Comparison of ENCODE assay signal across 18 cellular contexts in the genomic region with DNA sequence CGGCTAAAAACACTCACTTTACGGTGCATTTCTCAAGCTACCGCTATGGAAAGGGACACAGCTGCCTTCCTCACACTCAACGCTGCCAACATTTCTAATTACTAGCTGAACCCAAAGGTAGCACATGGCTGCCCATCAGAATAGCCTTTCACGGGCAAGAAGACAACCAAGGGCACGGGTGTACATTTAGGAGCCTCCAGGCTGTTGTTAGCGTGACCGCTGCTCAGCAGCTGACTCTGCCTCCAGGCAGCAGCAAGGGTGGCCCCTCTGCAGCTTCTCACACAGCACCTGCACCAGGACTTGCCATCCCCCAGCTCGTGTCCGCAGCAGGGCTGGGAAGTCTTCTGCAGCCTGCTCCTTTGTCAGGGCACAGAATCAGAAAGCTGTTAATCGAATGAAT.
A peak's percentile ranks its signal among the peaks of the same experiment; 100 is the strongest.
DNase-seq lines count a peak whose midpoint lies in the region; ATAC-seq, FAIRE-seq and TF ChIP-seq lines count a peak whose summit lies in the region.
"Had no signal": no experiment of that assay in that cellular context is flagged by ENCODE, and none has a peak within 500 bp of the region (broad histone marks: within the 10 kb centered on the region; RNA-seq: fewer than 3 reads in every experiment).

No MANE protein-coding gene starts in this region.

- H3K4me1 ChIP-seq in BE2C (peaks cover 33% of the 10 kb centered on the region), kidney (ENCODE audit: control insufficient read depth in 1 of 2, insufficient read depth in 1 of 2, low read depth in 1 of 2, low read length in 2 of 2) (peaks cover 0 to 4% of the 10 kb centered on the region in 2 donors), neural progenitor cell (peaks cover 12% of the 10 kb centered on the region)
- H3K4me1 ChIP-seq: HAP-1 had no signal

- H3K79me2 ChIP-seq in neural progenitor cell (ENCODE audit: low read depth), result no peaks in the 10 kb centered on the region

- H3K9me3 ChIP-seq in BE2C, result no peaks in the 10 kb centered on the region
- no peaks in the 10 kb centered on the region for H3K9me3 ChIP-seq in kidney (ENCODE audit: control insufficient read depth in 1 of 2, low read length in 2 of 2)
- H3K9me3 ChIP-seq in neural progenitor cell (ENCODE audit: low read depth), result no peaks in the 10 kb centered on the region
- H3K9me3 ChIP-seq: HAP-1 had no signal

- H2AFZ ChIP-seq in neural progenitor cell (replicated peaks), result peak overlapping the region; percentile 63

- DNase-seq in BE2C, result peak; percentile 71
- DNase-seq in kidney, result peak; percentile 25
- no peak for DNase-seq in neural progenitor cell (ENCODE audit: low spot score)
- DNase-seq in activated naive CD4-positive, alpha-beta T cell treated with anti-CD3 and anti-CD28 coated beads for 36 hours, result no peak
- no peak for DNase-seq in NCI-H2029 (lab: John Stamatoyannopoulos, UW)
- DNase-seq: CD4-positive, alpha-beta memory T cell; DMS79; GOT3 had no signal

- H3K27me3 ChIP-seq in BE2C, result no peaks in the 10 kb centered on the region
- no peaks in the 10 kb centered on the region for H3K27me3 ChIP-seq in neural progenitor cell

- intact Hi-C loops in kidney (cut with DNase I), result no loop called here
- intact Hi-C loops in activated naive CD4-positive, alpha-beta T cell treated with anti-CD3 and anti-CD28 coated beads for 36 hours (cut with micrococcal nuclease), result no loop called here

- peaks cover 29% of the 10 kb centered on the region for H3K4me1 Mint-ChIP-seq in neural progenitor cell
- no peaks in the 10 kb centered on the region for H3K4me1 Mint-ChIP-seq in activated naive CD4-positive, alpha-beta T cell treated with anti-CD3 and anti-CD28 coated beads for 36 hours (ENCODE audit: low read depth)
- H3K4me1 Mint-ChIP-seq: B cell had no signal

- CTCF ChIA-PET in activated naive CD4-positive, alpha-beta T cell treated with anti-CD3 and anti-CD28 coated beads for 36 hours (lab: Charles Lee), result interaction anchor here (0.6 kb wide), 1 partner anchor 1029 kb away, joined by 3 read pairs; no protein-coding TSS in a partner anchor

- H3K27me3 Mint-ChIP-seq in neural progenitor cell (ENCODE audit: insufficient read depth, low read depth), result peaks cover 4% of the 10 kb centered on the region
- H3K27me3 Mint-ChIP-seq in activated naive CD4-positive, alpha-beta T cell treated with anti-CD3 and anti-CD28 coated beads for 36 hours (ENCODE audit: low read depth), result no peaks in the 10 kb centered on the region
- H3K27me3 Mint-ChIP-seq: CD4-positive, alpha-beta memory T cell had no signal

- H3K36me3 Mint-ChIP-seq in neural progenitor cell, result no peaks in the 10 kb centered on the region
- H3K36me3 Mint-ChIP-seq in activated naive CD4-positive, alpha-beta T cell treated with anti-CD3 and anti-CD28 coated beads for 36 hours (ENCODE audit: low read depth), result peaks cover 1% of the 10 kb centered on the region

- no peaks in the 10 kb centered on the region for H4K20me1 ChIP-seq in neural progenitor cell (ENCODE audit: low read depth)

- no peak for FAIRE-seq in kidney (lab: Jason Lieb, UNC)
- FAIRE-seq: A204.1, GM12878, GM18507 had no signal

- no peaks in the 10 kb centered on the region for H3F3A ChIP-seq in neural progenitor cell (ENCODE audit: low read depth)

- TF ChIP-seq CTCF in BE2C (IDR thresholded peaks at IDR 0.05; ENCODE audit: low read depth, low read length), result no peak
- TF ChIP-seq CTCF in VCaP (conservative IDR thresholded peaks at IDR 0.05), result no peak
- TF ChIP-seq CTCF in kidney (IDR thresholded peaks at IDR 0.05; ENCODE audit: borderline replicate concordance, extremely low read depth, insufficient read depth), result no peak
- no peak for TF ChIP-seq CTCF in neural progenitor cell (IDR thresholded peaks at IDR 0.05)

- H3K9ac ChIP-seq in kidney (ENCODE audit: low read length in 2 of 2) (no peak overlapping the region), neural progenitor cell (no peak overlapping the region)

- no peak overlapping the region for H3K4me3 ChIP-seq in BE2C (ENCODE audit: low read depth, low read length)
- no peak overlapping the region for H3K4me3 ChIP-seq in kidney (ENCODE audit: low read length in 2 of 2)
- no peak overlapping the region for H3K4me3 ChIP-seq in neural progenitor cell
- H3K4me3 ChIP-seq: GM12878, HAP-1 had no signal

- H3K4me2 ChIP-seq in neural progenitor cell, result no peak overlapping the region

- H3K27ac ChIP-seq in VCaP (peak overlapping the region; percentile 42; the same call in 1 of the 2 replicates), kidney (ENCODE audit: low read depth in 2 of 2, low read length in 2 of 2) (no peak overlapping the region), neural progenitor cell (no peak overlapping the region)
- H3K27ac ChIP-seq: C4-2B, HL-60 had no signal

- H3K27ac Mint-ChIP-seq in neural progenitor cell, result peak overlapping the region; percentile 81
- no peak overlapping the region for H3K27ac Mint-ChIP-seq in activated naive CD4-positive, alpha-beta T cell treated with anti-CD3 and anti-CD28 coated beads for 36 hours
- H3K27ac Mint-ChIP-seq: B cell; CD4-positive, alpha-beta memory T cell had no signal

- no peak overlapping the region for H3K4me3 Mint-ChIP-seq in neural progenitor cell
- no peak overlapping the region for H3K4me3 Mint-ChIP-seq in activated naive CD4-positive, alpha-beta T cell treated with anti-CD3 and anti-CD28 coated beads for 36 hours
- H3K4me3 Mint-ChIP-seq: B cell; CD4-positive, alpha-beta memory T cell had no signal

- no peaks in the 10 kb centered on the region for H3K36me3 ChIP-seq in BE2C
- H3K36me3 ChIP-seq in kidney (ENCODE audit: control insufficient read depth in 1 of 2, insufficient read depth in 2 of 2, low read length in 2 of 2), result no peaks in the 10 kb centered on the region
- no peaks in the 10 kb centered on the region for H3K36me3 ChIP-seq in neural progenitor cell
- H3K36me3 ChIP-seq: HAP-1 had no signal

- no peaks in the 10 kb centered on the region for H3K9me3 Mint-ChIP-seq in neural progenitor cell
- H3K9me3 Mint-ChIP-seq in activated naive CD4-positive, alpha-beta T cell treated with anti-CD3 and anti-CD28 coated beads for 36 hours, result no peaks in the 10 kb centered on the region
- H3K9me3 Mint-ChIP-seq: CD4-positive, alpha-beta memory T cell had no signal

- no peak for ATAC-seq in HG02798 (IDR thresholded peaks at IDR 0.05; ENCODE audit: poor library complexity, unreplicated experiment)
- no peak for ATAC-seq in GM18520 (IDR thresholded peaks at IDR 0.05; ENCODE audit: unreplicated experiment)
- ATAC-seq: GM12878 had no signal

Comparison
In these comparisons a context has a peak if more than half of its experiments do, and no peak if none do; other contexts are left out.
1. DNase-seq: peak in BE2C (single experiment) and kidney (single experiment); none in neural progenitor cell (single experiment), activated naive CD4-positive, alpha-beta T cell treated with anti-CD3 and anti-CD28 coated beads for 36 hours (single experiment) and NCI-H2029 (single experiment).